11 cellular contexts compared by ENCODE assay signal in the genomic region with DNA sequence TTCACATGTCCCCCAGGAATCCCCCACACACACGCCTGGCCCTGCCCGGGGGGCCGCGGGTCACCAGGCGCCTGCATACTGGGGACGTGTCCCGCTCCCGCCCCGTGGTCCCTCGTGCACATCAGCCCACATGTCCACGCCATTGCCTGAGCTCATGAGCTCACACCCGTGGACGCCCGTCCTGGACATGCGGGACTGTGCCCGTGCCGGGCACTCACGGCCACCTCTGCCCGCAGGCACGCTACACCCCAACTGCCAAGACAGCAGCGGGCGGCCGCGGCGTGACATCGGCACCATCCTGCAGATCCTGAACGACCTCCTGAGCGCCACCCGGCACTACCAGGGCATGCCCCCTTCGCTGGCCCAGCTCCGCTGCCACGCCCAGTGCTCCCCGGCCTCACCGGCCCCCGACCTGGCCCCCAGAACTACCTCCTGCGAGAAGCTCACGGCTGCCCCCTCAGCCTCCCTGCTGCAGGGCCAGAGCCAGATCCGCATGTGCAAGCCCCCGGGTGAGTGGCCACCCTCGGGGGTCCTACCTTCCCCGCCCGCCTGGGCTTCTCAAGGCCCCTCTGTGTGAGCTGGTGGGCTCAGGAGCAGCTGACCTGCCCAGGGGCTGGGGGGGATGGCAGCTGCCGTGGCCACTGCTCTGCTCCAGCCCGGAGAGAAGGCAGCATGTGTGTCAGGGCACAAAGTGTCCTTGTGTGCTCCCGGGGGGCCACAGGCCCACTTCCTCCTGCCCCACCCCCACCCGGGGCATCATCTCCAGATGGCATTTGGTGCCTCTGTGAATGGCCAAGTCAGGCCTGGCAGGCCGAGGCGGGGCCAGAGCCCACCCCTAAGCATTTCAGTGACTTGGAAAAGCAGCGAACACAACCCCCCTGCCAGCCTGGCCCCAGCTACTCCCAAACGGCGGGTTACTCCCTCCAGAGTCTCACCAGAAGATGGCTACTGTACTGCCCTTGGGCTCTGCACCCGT. TPM values are rescaled to one million over a fixed set of nuclear protein-coding genes. Genes with fewer than 3 reads are reported as not detected.
DNase-seq lines count a peak whose midpoint lies in the region; ATAC-seq and TF ChIP-seq lines count a peak whose summit lies in the region.
"Had no signal": no experiment of that assay in that cellular context is flagged by ENCODE, and none has a peak within 500 bp of the region (broad histone marks: within the 10 kb centered on the region; RNA-seq: fewer than 3 reads in every experiment).

No MANE protein-coding gene starts in this region.

- no peak overlapping the region for H3K9ac ChIP-seq in muscle layer of colon (ENCODE audit: low read length)

- H3K27me3 ChIP-seq in muscle layer of colon (ENCODE audit: control insufficient read depth in 1 of 2, insufficient read depth in 2 of 2, low read length in 2 of 2) = no peaks in the 10 kb centered on the region
- no peaks in the 10 kb centered on the region for H3K27me3 ChIP-seq in thyroid gland

- H3K27ac ChIP-seq in muscle layer of colon (ENCODE audit: low read depth, low read length) = peak overlapping the region; percentile 100
- peak overlapping the region in 2 of 3 donors; percentile 98 to 99 for H3K27ac ChIP-seq in thyroid gland
- H3K27ac ChIP-seq: WERI-Rb-1 had no signal

- no peak for ATAC-seq in activated CD4-positive, alpha-beta T cell treated with anti-CD3 and anti-CD28 coated beads for 36 hours
- ATAC-seq in central memory CD8-positive, alpha-beta T cell (replicated peaks; ENCODE audit: extremely low read depth, poor library complexity, severe bottlenecking) = no peak

- H3K4me1 Mint-ChIP-seq in activated CD4-positive, alpha-beta T cell treated with anti-CD3 and anti-CD28 coated beads for 36 hours = peaks cover 40% of the 10 kb centered on the region
- H3K4me1 Mint-ChIP-seq in central memory CD8-positive, alpha-beta T cell = peaks cover 39% of the 10 kb centered on the region

- H3K9me3 ChIP-seq in muscle layer of colon (ENCODE audit: low read length) = no peaks in the 10 kb centered on the region
- no peaks in the 10 kb centered on the region for H3K9me3 ChIP-seq in thyroid gland

- POLR2A ChIA-PET in activated CD4-positive, alpha-beta T cell treated with anti-CD3 and anti-CD28 coated beads for 36 hours (lab: Charles Lee) = interaction anchor here (0.7 to 2.7 kb wide), 2 partner anchors 13 to 174 kb away, joined by 3 to 7 read pairs; a partner anchor contains a TSS

- H3K36me3 Mint-ChIP-seq in activated CD4-positive, alpha-beta T cell treated with anti-CD3 and anti-CD28 coated beads for 36 hours (ENCODE audit: low read depth) = peaks cover 60% of the 10 kb centered on the region
- H3K36me3 Mint-ChIP-seq in central memory CD8-positive, alpha-beta T cell (ENCODE audit: insufficient read depth) = peaks cover 85% of the 10 kb centered on the region

- H3K4me1 ChIP-seq in muscle layer of colon (ENCODE audit: insufficient read depth, low read length) = peaks cover 32% of the 10 kb centered on the region
- peaks cover 39 to 86% of the 10 kb centered on the region in 2 donors for H3K4me1 ChIP-seq in thyroid gland

- peak overlapping the region; percentile 1 for H3K27ac Mint-ChIP-seq in activated CD4-positive, alpha-beta T cell treated with anti-CD3 and anti-CD28 coated beads for 36 hours
- H3K27ac Mint-ChIP-seq in central memory CD8-positive, alpha-beta T cell (ENCODE audit: low read depth) = peak overlapping the region; percentile 44

- H3K27me3 Mint-ChIP-seq in activated CD4-positive, alpha-beta T cell treated with anti-CD3 and anti-CD28 coated beads for 36 hours = no peaks in the 10 kb centered on the region
- no peaks in the 10 kb centered on the region for H3K27me3 Mint-ChIP-seq in central memory CD8-positive, alpha-beta T cell

- no peaks in the 10 kb centered on the region for H3K9me3 Mint-ChIP-seq in activated CD4-positive, alpha-beta T cell treated with anti-CD3 and anti-CD28 coated beads for 36 hours (ENCODE audit: low read depth)
- no peaks in the 10 kb centered on the region for H3K9me3 Mint-ChIP-seq in central memory CD8-positive, alpha-beta T cell

- no peak for TF ChIP-seq CTCF in thyroid gland (IDR thresholded peaks at IDR 0.05)

- H3K4me3 ChIP-seq in muscle layer of colon (ENCODE audit: low read depth in 1 of 2, low read length in 2 of 2) (no peak overlapping the region), thyroid gland (replicated peaks in 1 of 3) (no peak overlapping the region)

- no peak for TF ChIP-seq POLR2A in thyroid gland (IDR thresholded peaks at IDR 0.05)

- intact Hi-C loops in activated CD4-positive, alpha-beta T cell treated with anti-CD3 and anti-CD28 coated beads for 36 hours (cut with DNase I, micrococcal nuclease) = no loop called here
- intact Hi-C loops in thyroid gland (cut with DNase I) = no loop called here

- 92 to 96% methylated on average over 40 to 41 of the region's 52 CpGs for WGBS in thyroid gland, 2 donors

- H3K4me3 Mint-ChIP-seq in activated CD4-positive, alpha-beta T cell treated with anti-CD3 and anti-CD28 coated beads for 36 hours = peak overlapping the region; percentile 15
- H3K4me3 Mint-ChIP-seq in central memory CD8-positive, alpha-beta T cell = peak overlapping the region; percentile 50

- CTCF ChIA-PET in activated CD4-positive, alpha-beta T cell treated with anti-CD3 and anti-CD28 coated beads for 36 hours (lab: Charles Lee) = interaction anchor here (0.7 to 2.8 kb wide), 5 partner anchors 11 to 153 kb away, joined by 3 to 18 read pairs (median 4); a partner anchor contains a TSS

- H3K36me3 ChIP-seq in muscle layer of colon (ENCODE audit: insufficient read depth, low read length) (peaks cover 39% of the 10 kb centered on the region), thyroid gland (peaks cover 50 to 65% of the 10 kb centered on the region in 2 donors)

- DNase-seq in activated CD4-positive, alpha-beta T cell treated with anti-CD3 and anti-CD28 coated beads for 36 hours = no peak
- DNase-seq in activated CD4-positive, alpha-beta T cell treated with anti-CD3 and anti-CD28 coated beads, Interleukin-2, amount 50 U/mL, for 4 hours = no peak
- no peak for DNase-seq in central memory CD8-positive, alpha-beta T cell (ENCODE audit: low spot score in 2 of 2)
- no peak for DNase-seq in thyroid gland
- DNase-seq in NCI-H748 (lab: John Stamatoyannopoulos, UW; ENCODE audit: unreplicated experiment) = no peak
- DNase-seq in mesenteric fat pad (ENCODE audit: low spot score) = no peak
- DNase-seq in activated naive CD4-positive, alpha-beta T cell treated with Interleukin-2 at 50 U/mL for 16 hours = no peak
- DNase-seq: effector CD4-positive, alpha-beta T cell; NCI-H2081 treated with DMSO at 0.1 percent for 48 hours; WERI-Rb-1 had no signal

RNA-seq across cellular contexts. Expression of a gene that starts 7.1 kb away (rescaled TPM):
- 10 to 100 TPM; 46.5 to 47.9 TPM for total RNA-seq in activated CD4-positive, alpha-beta T cell treated with anti-CD3 and anti-CD28 coated beads for 36 hours
- total RNA-seq in thyroid gland (10 to 100 TPM; 16.2 to 89.2 (median 17.9) TPM), mesenteric fat pad (156 TPM)

RNA-seq across cellular contexts. Expression of a gene that starts 13.7 kb away (rescaled TPM):
- 100 to 1,000 TPM; 123 to 188 TPM for total RNA-seq in activated CD4-positive, alpha-beta T cell treated with anti-CD3 and anti-CD28 coated beads for 36 hours
- total RNA-seq in thyroid gland (1,000 to 10,000 TPM in 2 of 4 donors, 100 to 1,000 TPM in 2; 679 to 1,194 (median 893) TPM), mesenteric fat pad (243 TPM)

RNA-seq across cellular contexts. Expression of a gene that starts 13.9 kb away (rescaled TPM):
- 100 to 1,000 TPM; 161 to 180 TPM for total RNA-seq in activated CD4-positive, alpha-beta T cell treated with anti-CD3 and anti-CD28 coated beads for 36 hours
- 100 to 1,000 TPM in 1 of 4 donors, 10 to 100 TPM in 3; 39.2 to 182 (median 83.0) TPM for total RNA-seq in thyroid gland
- total RNA-seq in mesenteric fat pad = 189 TPM

RNA-seq across cellular contexts. Expression of a gene that starts 17.7 kb away (rescaled TPM):
- total RNA-seq in activated CD4-positive, alpha-beta T cell treated with anti-CD3 and anti-CD28 coated beads for 36 hours = 1 to 10 TPM in 1 of 2 experiments, under 1 TPM in 1; 0.82 to 1.1 TPM
- total RNA-seq in thyroid gland (1 to 10 TPM in 3 of 4 donors, under 1 TPM in 1; 0.73 to 3.2 (median 1.5) TPM), mesenteric fat pad (6.2 TPM)

RNA-seq across cellular contexts. Expression of a gene that starts 19.9 kb away (rescaled TPM):
- 10 to 100 TPM; 75.3 to 88.3 TPM for total RNA-seq in activated CD4-positive, alpha-beta T cell treated with anti-CD3 and anti-CD28 coated beads for 36 hours
- total RNA-seq in thyroid gland (100 to 1,000 TPM in 1 of 4 donors, 10 to 100 TPM in 3; 50.8 to 114 (median 64.6) TPM), mesenteric fat pad (53.2 TPM)
